In the genomic region with DNA sequence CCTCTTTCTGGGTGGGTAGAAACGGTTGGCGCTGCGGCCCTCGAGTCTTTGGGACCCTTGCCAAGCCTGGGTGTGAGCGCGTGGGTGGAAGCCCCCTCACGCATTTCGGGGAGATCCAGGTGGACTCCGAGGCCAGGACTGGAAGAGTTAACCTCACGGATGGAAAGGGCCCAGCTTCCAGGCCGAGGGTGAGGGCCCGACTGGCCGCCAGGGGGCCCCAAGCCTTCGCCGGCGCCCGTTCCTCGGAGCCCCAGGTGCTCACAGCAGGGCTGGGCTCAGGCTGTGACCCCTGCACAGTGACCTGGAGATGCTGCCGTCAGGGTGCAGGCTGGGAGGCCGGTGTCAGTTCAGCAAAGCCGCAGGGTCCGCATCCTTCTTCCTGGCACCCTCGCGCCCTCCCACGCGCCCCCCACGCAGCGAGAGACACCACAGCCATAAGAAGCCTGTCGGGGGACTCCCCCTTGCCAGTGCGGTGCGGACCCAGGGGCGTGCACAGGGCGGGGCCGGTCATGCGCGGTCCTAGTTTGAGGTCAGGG, we compare ENCODE assay signal across 7 cellular contexts. TPM values are rescaled to one million over a fixed set of nuclear protein-coding genes. Genes with fewer than 3 reads are reported as not detected.
DNase-seq lines count a peak whose midpoint lies in the region; ATAC-seq and TF ChIP-seq lines count a peak whose summit lies in the region.

No MANE protein-coding gene starts in this region.

- intact Hi-C loops in mucosa of descending colon (cut with DNase I, micrococcal nuclease): no loop called here

- ATAC-seq in GM18505 (IDR thresholded peaks at IDR 0.05; ENCODE audit: unreplicated experiment): peak; percentile 84
- peak; percentile 85 for ATAC-seq in HG02943 (IDR thresholded peaks at IDR 0.05; ENCODE audit: low read depth, unreplicated experiment)
- ATAC-seq in mucosa of descending colon: peak; percentile 97

- H3K36me3 ChIP-seq in mucosa of descending colon (ENCODE audit: low read depth): no peaks in the 10 kb centered on the region

- peaks cover 5% of the 10 kb centered on the region for H3K4me1 ChIP-seq in mucosa of descending colon (ENCODE audit: low read depth)

- TF ChIP-seq CTCF in epithelial cell of esophagus (IDR thresholded peaks at IDR 0.05; ENCODE audit: insufficient read depth, low read depth, low read length, missing control alignments) (peak; percentile 65), mucosa of descending colon (IDR thresholded peaks at IDR 0.05) (peak; percentile 72)

- peak; percentile 46 for DNase-seq in NCI-H2227 treated with DMSO at 0.1 percent for 48 hours (lab: John Stamatoyannopoulos, UW)
- DNase-seq in activated CD8-positive, alpha-beta memory T cell treated with anti-CD3 and anti-CD28 coated beads, Interleukin-2, amount 50 U/mL, for 4 hours: peak; percentile 84
- peak; percentile 64 for DNase-seq in epithelial cell of esophagus (ENCODE audit: low read depth)
- peak; percentile 81 to 89 (median 88) for DNase-seq in mucosa of descending colon
- peak; percentile 81 for DNase-seq in stimulated activated CD8-positive, alpha-beta memory T cell treated with anti-CD3 and anti-CD28 coated beads, Interleukin-4, amount 100 ng/mL, for 24 hours (ENCODE audit: low read depth)

- H3K4me3 ChIP-seq in epithelial cell of esophagus (ENCODE audit: low read length) (peak overlapping the region; percentile 18), mucosa of descending colon (no peak overlapping the region)

- H3K9me3 ChIP-seq in mucosa of descending colon: no peaks in the 10 kb centered on the region

- no peak for TF ChIP-seq POLR2A in GM18505 (IDR thresholded peaks at IDR 0.05; ENCODE audit: borderline replicate concordance, extremely low read depth, insufficient read depth, insufficient read length)

RNA-seq across cellular contexts. Expression of a gene that starts 34.2 kb away (rescaled TPM):
- total RNA-seq in mucosa of descending colon: 1 to 10 TPM; 2.9 to 6.6 (median 6.3) TPM

RNA-seq across cellular contexts. Expression of a gene that starts 57.8 kb away (rescaled TPM):
- total RNA-seq in mucosa of descending colon: under 1 TPM; 0.09 to 0.19 (median 0.09) TPM
